ENCODE assay signal across 9 cellular contexts in genomic region chr17:67469208-67469980, GRCh38.
DNase-seq lines count a peak whose midpoint lies in the region; ATAC-seq and TF ChIP-seq lines count a peak whose summit lies in the region.
"Had no signal": no experiment of that assay in that cellular context is flagged by ENCODE, and none has a peak within 500 bp of the region (broad histone marks: within the 10 kb centered on the region; RNA-seq: fewer than 3 reads in every experiment).

No MANE protein-coding gene starts in this region.

- 49 to 70% (median 58%) methylated on average over 13 of the region's 13 CpGs for whole genome bisulfite sequencing in stomach, 5 donors

- no peaks in the 10 kb centered on the region for H3K36me3 ChIP-seq in left lung
- no peaks in the 10 kb centered on the region for H3K36me3 ChIP-seq in stomach

- peaks cover 0 to 2% of the 10 kb centered on the region in 2 donors for H3K9me3 ChIP-seq in left lung
- no peaks in the 10 kb centered on the region for H3K9me3 ChIP-seq in stomach

- H3K4me3 Mint-ChIP-seq in activated naive CD8-positive, alpha-beta T cell treated with anti-CD3 and anti-CD28 coated beads, Interleukin-2, amount 10 ng/mL, durations not matched to agents 7 days and 5 days = peak overlapping the region; percentile 68

- H3K27ac Mint-ChIP-seq in activated naive CD8-positive, alpha-beta T cell treated with anti-CD3 and anti-CD28 coated beads, Interleukin-2, amount 10 ng/mL, durations not matched to agents 7 days and 5 days = peak overlapping the region; percentile 88

- H3K9me3 Mint-ChIP-seq in activated naive CD8-positive, alpha-beta T cell treated with anti-CD3 and anti-CD28 coated beads, Interleukin-2, amount 10 ng/mL, durations not matched to agents 7 days and 5 days = no peaks in the 10 kb centered on the region

- H3K27ac ChIP-seq in left lung (peak overlapping the region; percentile 26 to 57), stomach (peak overlapping the region in 4 of 5 donors; percentile 27 to 61 (median 44))

- peaks cover 60% of the 10 kb centered on the region for H3K4me1 Mint-ChIP-seq in activated naive CD8-positive, alpha-beta T cell treated with anti-CD3 and anti-CD28 coated beads, Interleukin-2, amount 10 ng/mL, durations not matched to agents 7 days and 5 days

- POLR2A ChIA-PET in activated naive CD8-positive, alpha-beta T cell treated with anti-CD3 and anti-CD28 coated beads, Interleukin-2, amount 10 ng/mL, durations not matched to agents 7 days and 5 days (lab: Charles Lee) = interaction anchor here (1.0 to 5.6 kb wide), 11 partner anchors 8 to 91 kb away, joined by 3 to 65 read pairs (median 7); no protein-coding TSS in a partner anchor

- intact Hi-C loops in left lung (cut with DNase I) (no loop called here), stomach (cut with DNase I; ENCODE audit: low total_unique reads) (no loop called here)

- TF ChIP-seq CTCF in left lung (IDR thresholded peaks at IDR 0.05) (no peak), stomach (IDR thresholded peaks at IDR 0.05) (no peak)

- TF ChIP-seq EP300 in stomach (IDR thresholded peaks at IDR 0.05) = no peak

- H3K4me3 ChIP-seq in left lung (no peak overlapping the region), stomach (no peak overlapping the region)

- peak; percentile 90 for ATAC-seq in activated naive CD8-positive, alpha-beta T cell treated with anti-CD3 and anti-CD28 coated beads, Interleukin-2, amount 10 ng/mL, durations not matched to agents 7 days and 5 days (ENCODE audit: low read depth)
- ATAC-seq in left lung (peak; percentile 62), GM19324 (IDR thresholded peaks at IDR 0.05; ENCODE audit: low FRiP score, unreplicated experiment) (no peak), HG02623 (IDR thresholded peaks at IDR 0.05; ENCODE audit: unreplicated experiment) (no peak)

- no peaks in the 10 kb centered on the region for H3K27me3 ChIP-seq in left lung
- no peaks in the 10 kb centered on the region for H3K27me3 ChIP-seq in stomach

- peaks cover 10% of the 10 kb centered on the region for H3K36me3 Mint-ChIP-seq in activated naive CD8-positive, alpha-beta T cell treated with anti-CD3 and anti-CD28 coated beads, Interleukin-2, amount 10 ng/mL, durations not matched to agents 7 days and 5 days

- H3K27me3 Mint-ChIP-seq in activated naive CD8-positive, alpha-beta T cell treated with anti-CD3 and anti-CD28 coated beads, Interleukin-2, amount 10 ng/mL, durations not matched to agents 7 days and 5 days = no peaks in the 10 kb centered on the region

- no peak for TF ChIP-seq POLR2A in stomach (IDR thresholded peaks at IDR 0.05)

- H3K4me1 ChIP-seq in left lung (peaks cover 0 to 30% of the 10 kb centered on the region in 2 donors), stomach (peaks cover 0 to 15% (median 5%) of the 10 kb centered on the region in 4 donors)

- DNase-seq in NCI-H82 (lab: John Stamatoyannopoulos, UW) (peak; percentile 70), NCI-H82 treated with DMSO at 0.1 percent for 48 hours (lab: John Stamatoyannopoulos, UW; ENCODE audit: unreplicated experiment) (no peak), left lung (no peak), stomach (no peak), iPS-NIHi11 (ENCODE audit: low spot score) (no peak)
- DNase-seq in activated naive CD8-positive, alpha-beta T cell treated with anti-CD3 and anti-CD28 coated beads, Interleukin-2, amount 10 ng/mL, durations not matched to agents 7 days and 5 days = peak; percentile 55
- DNase-seq: NCI-H1694 had no signal

Comparison
In these comparisons a context has a peak if more than half of its experiments do, and no peak if none do; other contexts are left out.
1. DNase-seq: peak in NCI-H82 (single experiment) and activated naive CD8-positive, alpha-beta T cell treated with anti-CD3 and anti-CD28 coated beads, Interleukin-2, amount 10 ng/mL, durations not matched to agents 7 days and 5 days (single experiment); none in NCI-H82 treated with DMSO at 0.1 percent for 48 hours (single experiment), left lung (0 of 2), stomach (single experiment) and iPS-NIHi11 (single experiment).
2. ATAC-seq: peak in activated naive CD8-positive, alpha-beta T cell treated with anti-CD3 and anti-CD28 coated beads, Interleukin-2, amount 10 ng/mL, durations not matched to agents 7 days and 5 days (single experiment) and left lung (single experiment); none in GM19324 (single experiment) and HG02623 (single experiment).